ENCODE assay signal across 10 cellular contexts in genomic region chr22:24134090-24134846, GRCh38. TPM values are rescaled to one million over a fixed set of nuclear protein-coding genes. Genes with fewer than 3 reads are reported as not detected.
DNase-seq lines count a peak whose midpoint lies in the region; ATAC-seq and TF ChIP-seq lines count a peak whose summit lies in the region.
"Had no signal": no experiment of that assay in that cellular context is flagged by ENCODE, and none has a peak within 500 bp of the region (broad histone marks: within the 10 kb centered on the region; RNA-seq: fewer than 3 reads in every experiment).

No MANE protein-coding gene starts in this region.

- DNase-seq in heart left ventricle (peak in 3 of 5 donors; percentile 41 to 58 (median 43)), left cardiac atrium (no peak), posterior vena cava (ENCODE audit: low spot score) (peak; percentile 88), upper lobe of right lung (peak; percentile 90), NCI-H748 treated with DMSO at 0.1 percent for 48 hours (lab: John Stamatoyannopoulos, UW) (no peak), cerebellar nuclear complex (lab: John Stamatoyannopoulos, UW) (no peak)
- peak; percentile 53 for DNase-seq in central memory CD4-positive, alpha-beta T cell
- DNase-seq: NCI-H446 had no signal

- H3K4me1 ChIP-seq in heart left ventricle (peaks cover 0 to 29% (median 14%) of the 10 kb centered on the region in 12 donors), upper lobe of right lung (peaks cover 30% of the 10 kb centered on the region)

- H3K36me3 ChIP-seq in heart left ventricle, result peaks cover 0 to 53% (median 39%) of the 10 kb centered on the region in 9 donors
- H3K36me3 ChIP-seq in upper lobe of right lung, result peaks cover 16% of the 10 kb centered on the region

- TF ChIP-seq POLR2A in heart left ventricle (IDR thresholded peaks at IDR 0.05), result no peak

- intact Hi-C loops in heart left ventricle (cut with DNase I), result no loop called here
- intact Hi-C loops in left cardiac atrium (cut with DNase I), result no loop called here
- intact Hi-C loops in posterior vena cava (cut with DNase I), result no loop called here
- intact Hi-C loops in upper lobe of right lung (cut with DNase I), result no loop called here

- TF ChIP-seq CTCF in heart left ventricle (IDR thresholded peaks at IDR 0.05) (no peak), upper lobe of right lung (IDR thresholded peaks at IDR 0.05) (no peak)

- WGBS in heart left ventricle, 4 donors, result 85 to 91% (median 86%) methylated on average over 19 to 22 of the region's 22 CpGs

- peak in 1 of 4 donors; percentile 24 for ATAC-seq in heart left ventricle
- no peak for ATAC-seq in left cardiac atrium
- ATAC-seq in upper lobe of right lung, result peak; percentile 74
- ATAC-seq in HG02642 (IDR thresholded peaks at IDR 0.05; ENCODE audit: poor library complexity, unreplicated experiment), result no peak

- H3K27ac ChIP-seq in heart left ventricle (no peak overlapping the region), upper lobe of right lung (peak overlapping the region; percentile 30)
- H3K27ac ChIP-seq: epithelial cell of prostate had no signal

- H3K27me3 ChIP-seq in heart left ventricle (no peaks in the 10 kb centered on the region), upper lobe of right lung (no peaks in the 10 kb centered on the region)

- H3K4me3 ChIP-seq in heart left ventricle (no peak overlapping the region), upper lobe of right lung (no peak overlapping the region)

- H3K9me3 ChIP-seq in heart left ventricle (no peaks in the 10 kb centered on the region), upper lobe of right lung (no peaks in the 10 kb centered on the region)

RNA-seq across cellular contexts. Expression of gene SUSD2, which starts 47.0 kb away (rescaled TPM):
- total RNA-seq in heart left ventricle, result 10 to 100 TPM in 1 of 9 donors, 1 to 10 TPM in 8; 1.5 to 12.6 (median 2.6) TPM
- polyA plus RNA-seq in heart left ventricle, result 1 to 10 TPM; 2.7 to 3.5 TPM
- 1 to 10 TPM; 7.5 to 7.7 TPM for total RNA-seq in left cardiac atrium
- total RNA-seq in posterior vena cava, result 10 to 100 TPM; 11.9 to 29.5 TPM
- total RNA-seq in upper lobe of right lung, result 277 TPM

Comparison
In these comparisons a context has a peak if more than half of its experiments do, and no peak if none do; other contexts are left out.
1. DNase-seq: peak in heart left ventricle (3 of 5), central memory CD4-positive, alpha-beta T cell (single experiment), posterior vena cava (single experiment) and upper lobe of right lung (single experiment); none in left cardiac atrium (single experiment), NCI-H748 treated with DMSO at 0.1 percent for 48 hours (single experiment) and cerebellar nuclear complex (0 of 2).